ENCODE assay signal across 1 cellular context in the genomic region with DNA sequence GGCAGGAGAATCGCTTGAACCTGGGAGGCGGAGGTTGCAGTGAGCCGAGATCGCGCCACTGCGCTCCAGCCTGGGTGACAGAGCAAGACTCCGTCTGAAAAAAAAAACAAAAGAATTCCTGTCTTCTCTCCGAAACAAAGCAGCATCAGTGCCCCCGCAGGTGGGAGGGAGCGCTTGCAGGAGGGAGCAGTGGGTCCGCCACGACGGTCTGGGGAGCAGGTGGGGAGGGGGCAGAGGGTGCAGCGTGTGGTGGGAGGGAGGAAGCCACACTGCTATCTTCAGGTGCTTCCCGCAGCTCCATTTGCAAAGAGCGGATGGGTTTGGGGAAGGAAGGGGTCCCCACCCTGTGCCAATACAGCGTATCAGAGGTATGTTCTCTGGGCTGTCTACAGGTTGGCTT.
A peak's percentile ranks its signal among the peaks of the same experiment; 100 is the strongest.
TF ChIP-seq lines count a peak whose summit lies in the region.

No MANE protein-coding gene starts in this region.

TF ChIP-seq in WTC11, 78 proteins besides CTCF, POLR2A, EP300 and RAD21:
- TF ChIP-seq, protein P1, sequence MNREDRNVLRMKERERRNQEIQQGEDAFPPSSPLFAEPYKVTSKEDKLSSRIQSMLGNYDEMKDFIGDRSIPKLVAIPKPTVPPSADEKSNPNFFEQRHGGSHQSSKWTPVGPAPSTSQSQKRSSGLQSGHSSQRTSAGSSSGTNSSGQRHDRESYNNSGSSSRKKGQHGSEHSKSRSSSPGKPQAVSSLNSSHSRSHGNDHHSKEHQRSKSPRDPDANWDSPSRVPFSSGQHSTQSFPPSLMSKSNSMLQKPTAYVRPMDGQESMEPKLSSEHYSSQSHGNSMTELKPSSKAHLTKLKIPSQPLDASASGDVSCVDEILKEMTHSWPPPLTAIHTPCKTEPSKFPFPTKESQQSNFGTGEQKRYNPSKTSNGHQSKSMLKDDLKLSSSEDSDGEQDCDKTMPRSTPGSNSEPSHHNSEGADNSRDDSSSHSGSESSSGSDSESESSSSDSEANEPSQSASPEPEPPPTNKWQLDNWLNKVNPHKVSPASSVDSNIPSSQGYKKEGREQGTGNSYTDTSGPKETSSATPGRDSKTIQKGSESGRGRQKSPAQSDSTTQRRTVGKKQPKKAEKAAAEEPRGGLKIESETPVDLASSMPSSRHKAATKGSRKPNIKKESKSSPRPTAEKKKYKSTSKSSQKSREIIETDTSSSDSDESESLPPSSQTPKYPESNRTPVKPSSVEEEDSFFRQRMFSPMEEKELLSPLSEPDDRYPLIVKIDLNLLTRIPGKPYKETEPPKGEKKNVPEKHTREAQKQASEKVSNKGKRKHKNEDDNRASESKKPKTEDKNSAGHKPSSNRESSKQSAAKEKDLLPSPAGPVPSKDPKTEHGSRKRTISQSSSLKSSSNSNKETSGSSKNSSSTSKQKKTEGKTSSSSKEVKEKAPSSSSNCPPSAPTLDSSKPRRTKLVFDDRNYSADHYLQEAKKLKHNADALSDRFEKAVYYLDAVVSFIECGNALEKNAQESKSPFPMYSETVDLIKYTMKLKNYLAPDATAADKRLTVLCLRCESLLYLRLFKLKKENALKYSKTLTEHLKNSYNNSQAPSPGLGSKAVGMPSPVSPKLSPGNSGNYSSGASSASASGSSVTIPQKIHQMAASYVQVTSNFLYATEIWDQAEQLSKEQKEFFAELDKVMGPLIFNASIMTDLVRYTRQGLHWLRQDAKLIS (CRISPR knock-in tag; IDR thresholded peaks at IDR 0.05; ENCODE audit: borderline replicate concordance): no peak
- TF ChIP-seq ZNF121 (CRISPR knock-in tag; IDR thresholded peaks at IDR 0.05): no peak
- TF ChIP-seq, protein P2, sequence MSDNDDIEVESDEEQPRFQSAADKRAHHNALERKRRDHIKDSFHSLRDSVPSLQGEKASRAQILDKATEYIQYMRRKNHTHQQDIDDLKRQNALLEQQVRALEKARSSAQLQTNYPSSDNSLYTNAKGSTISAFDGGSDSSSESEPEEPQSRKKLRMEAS (CRISPR knock-in tag; IDR thresholded peaks at IDR 0.05): 0 out of 2 replicates have a peak, but pooled peaks have one; percentile 22
